ENCODE assay signal across 8 cellular contexts in genomic region chr1:161766102-161766981, GRCh38. TPM values are rescaled to one million over a fixed set of nuclear protein-coding genes. Genes with fewer than 3 reads are reported as not detected.
DNase-seq lines count a peak whose midpoint lies in the region; ATAC-seq, FAIRE-seq and TF ChIP-seq lines count a peak whose summit lies in the region.

ATF6 (plus strand) TSS chr1:161766320; CDS start chr1:161766361, 41 bp downstream.

- peak; percentile 16; the same call in 1 of the 2 replicates for TF ChIP-seq CTCF in HEK293 (tag by site-specific recombination; IDR thresholded peaks at IDR 0.05)
- no peak for TF ChIP-seq CTCF in NB4 (IDR thresholded peaks at IDR 0.05; ENCODE audit: low read depth, low read length)
- peak; percentile 12; the same call in 1 of the 2 replicates for TF ChIP-seq CTCF in SK-N-SH (IDR thresholded peaks at IDR 0.05)
- TF ChIP-seq CTCF in omental fat pad (IDR thresholded peaks at IDR 0.05), result no peak

- H4K20me1 ChIP-seq in SK-N-SH (ENCODE audit: insufficient read depth), result no peaks in the 10 kb centered on the region

- peak; percentile 87 for ATAC-seq in omental fat pad (ENCODE audit: low FRiP score)

- H3K9ac ChIP-seq in SK-N-SH, result peak within 1 kb of the TSS; percentile 81

- TF ChIP-seq RAD21 in SK-N-SH (IDR thresholded peaks at IDR 0.05; ENCODE audit: low read length), result no peak

- CTCF ChIA-PET in HEK293 (lab: Yijun Ruan, JAX), result interaction anchor here (1.0 kb wide), 1 partner anchor 258 kb away, joined by 3 read pairs; no protein-coding TSS in a partner anchor
- CTCF ChIA-PET in SK-N-SH (lab: Yijun Ruan, JAX), result interaction anchor here (0.8 to 1.7 kb wide), 3 partner anchors 10 to 86 kb away, joined by 3 to 4 read pairs (median 3); no protein-coding TSS in a partner anchor

- H3K27me3 ChIP-seq in SK-N-SH (ENCODE audit: insufficient read depth), result no peaks in the 10 kb centered on the region

- POLR2A ChIA-PET in HEK293 (lab: Yijun Ruan, JAX) (no interaction called here), SK-N-SH (lab: Yijun Ruan, JAX) (no interaction called here)

- peak; percentile 54 for TF ChIP-seq POLR2A in NB4 (IDR thresholded peaks at IDR 0.05; ENCODE audit: extremely low read depth, insufficient read length)

- 1% methylated on average over 30 of the region's 35 CpGs for WGBS in SK-N-SH (ENCODE audit: low lambda C conversion rate)

- H3K79me2 ChIP-seq in SK-N-SH (ENCODE audit: insufficient read depth), result peaks cover 51% of the 10 kb centered on the region

- DNase-seq in NB4 (ENCODE audit: low read depth) (peak; percentile 93), SK-N-SH (peak; percentile 64), glomerular endothelial cell (ENCODE audit: extremely low read depth, low read depth, low spot score) (peak; percentile 88), omental fat pad (ENCODE audit: low spot score) (peak; percentile 78)
- peak; percentile 81 for DNase-seq in activated naive CD4-positive, alpha-beta T cell treated with anti-CD3 and anti-CD28 coated beads, Interleukin-2, amount 50 U/mL, for 16 hours

- peak; percentile 41 to 54; a peak in 2 of 4 replicates for TF ChIP-seq EP300 in SK-N-SH (IDR thresholded peaks at IDR 0.05; ENCODE audit: borderline replicate concordance in 1 of 2, low read depth in 1 of 2, low read length in 1 of 2)

- H3F3A ChIP-seq in SK-N-SH (replicated peaks; ENCODE audit: insufficient read depth), result peaks cover 10% of the 10 kb centered on the region

- H2AFZ ChIP-seq in SK-N-SH (ENCODE audit: low read depth), result peak within 1 kb of the TSS; percentile 86

- peak within 1 kb of the TSS; percentile 75 for H3K4me2 ChIP-seq in SK-N-SH

- H3K4me3 ChIP-seq in HEK293 (ENCODE audit: low read depth, low read length), result peak within 1 kb of the TSS; percentile 91
- peak within 1 kb of the TSS; percentile 88 for H3K4me3 ChIP-seq in NB4 (ENCODE audit: low read depth, low read length)
- peak within 1 kb of the TSS; percentile 90 to 93 for H3K4me3 ChIP-seq in SK-N-SH (ENCODE audit: low read depth in 2 of 2, low read length in 1 of 2)

- H3K9me3 ChIP-seq in HEK293 (ENCODE audit: control insufficient read depth, insufficient read depth, low read depth, low read length) (no peaks in the 10 kb centered on the region), SK-N-SH (no peaks in the 10 kb centered on the region)

- peak; percentile 96 for FAIRE-seq in G401.6 (lab: Jason Lieb, UNC)

- peak within 1 kb of the TSS; percentile 64 for H3K27ac ChIP-seq in HEK293 (ENCODE audit: extremely low read depth, low read depth, low read length)
- peak within 1 kb of the TSS; percentile 68 to 96 for H3K27ac ChIP-seq in SK-N-SH (ENCODE audit: low read depth in 2 of 2, low read length in 1 of 2)
- H3K27ac ChIP-seq in temporal lobe (ENCODE audit: low read depth, low read length), result peak within 1 kb of the TSS; percentile 23

- H3K36me3 ChIP-seq in HEK293 (ENCODE audit: control insufficient read depth in 2 of 2, insufficient read depth in 1 of 2, low read length in 2 of 2) (no peaks in the 10 kb centered on the region; a peak in 1 of 3 replicates), SK-N-SH (replicated peaks in 1 of 2; ENCODE audit: control insufficient read depth in 1 of 2, insufficient read depth in 2 of 2, low read length in 1 of 2) (no peaks in the 10 kb centered on the region)

- H3K9me2 ChIP-seq in SK-N-SH, result no peaks in the 10 kb centered on the region

- H3K4me1 ChIP-seq in HEK293 (ENCODE audit: control insufficient read depth, insufficient read depth, low read length), result no peaks in the 10 kb centered on the region
- peaks cover 4 to 5% of the 10 kb centered on the region in 2 experiments; a peak in 3 of 4 replicates for H3K4me1 ChIP-seq in SK-N-SH (ENCODE audit: control insufficient read depth in 1 of 2, insufficient read depth in 2 of 2, low read depth in 1 of 2, low read length in 1 of 2)

TF ChIP-seq in HEK293, 187 proteins besides CTCF, POLR2A, EP300 and RAD21 (continues in another document):
- TF ChIP-seq ZNF248 (tag by site-specific recombination; IDR thresholded peaks at IDR 0.05) (no peak), ZNF184 (tag by site-specific recombination; IDR thresholded peaks at IDR 0.05) (0 out of 2 replicates have a peak, but pooled peaks have one; percentile 61), ZNF174 (tag by site-specific recombination; IDR thresholded peaks at IDR 0.05) (no peak), ZSCAN30 (tag by site-specific recombination; IDR thresholded peaks at IDR 0.05) (peak; percentile 71; the same call in 1 of the 2 replicates), ZNF324 (tag by site-specific recombination; IDR thresholded peaks at IDR 0.05) (no peak), ZFP37 (tag by site-specific recombination; IDR thresholded peaks at IDR 0.05) (peak; percentile 70), ZNF221 (tag by site-specific recombination; IDR thresholded peaks at IDR 0.05; ENCODE audit: borderline replicate concordance) (no peak), HOXC10 (CRISPR knock-in tag; IDR thresholded peaks at IDR 0.05) (no peak), ZNF416 (tag by site-specific recombination; IDR thresholded peaks at IDR 0.05) (no peak), KLF9 (tag by site-specific recombination; IDR thresholded peaks at IDR 0.05; ENCODE audit: low read depth) (no peak), PRDM4 (tag by site-specific recombination; IDR thresholded peaks at IDR 0.05) (peak; percentile 77), ZNF366 (tag by site-specific recombination; conservative IDR thresholded peaks at IDR 0.05) (peak; percentile 75), ZNF311 (tag by site-specific recombination; IDR thresholded peaks at IDR 0.05; ENCODE audit: borderline replicate concordance) (no peak), ZNF785 (tag by site-specific recombination; IDR thresholded peaks at IDR 0.05) (no peak), ZFP3 (tag by site-specific recombination; IDR thresholded peaks at IDR 0.05; ENCODE audit: low read depth) (no peak)

TF ChIP-seq in SK-N-SH, 30 proteins besides CTCF, POLR2A, EP300 and RAD21 (continues in another document):
- TF ChIP-seq GATA2 (CRISPR knock-in tag; IDR thresholded peaks at IDR 0.05) (peak; percentile 90), FOSL2 (IDR thresholded peaks at IDR 0.05; ENCODE audit: borderline replicate concordance, low read depth) (peak; percentile 21; the same call in 1 of the 2 replicates), ZBTB33 (IDR thresholded peaks at IDR 0.05; ENCODE audit: borderline replicate concordance, low read depth) (peak; percentile 90), MEF2A (IDR thresholded peaks at IDR 0.05; ENCODE audit: borderline replicate concordance, low read depth) (no peak), NFIC (IDR thresholded peaks at IDR 0.05; ENCODE audit: borderline replicate concordance) (no peak; the same call in 1 of the 2 replicates), SIN3A (IDR thresholded peaks at IDR 0.05; ENCODE audit: borderline replicate concordance, low read depth, low read length) (peak; percentile 99), EZH2phosphoT487 (IDR thresholded peaks at IDR 0.05; ENCODE audit: borderline replicate concordance, low read depth) (no peak)
- TF ChIP-seq, protein P1, sequence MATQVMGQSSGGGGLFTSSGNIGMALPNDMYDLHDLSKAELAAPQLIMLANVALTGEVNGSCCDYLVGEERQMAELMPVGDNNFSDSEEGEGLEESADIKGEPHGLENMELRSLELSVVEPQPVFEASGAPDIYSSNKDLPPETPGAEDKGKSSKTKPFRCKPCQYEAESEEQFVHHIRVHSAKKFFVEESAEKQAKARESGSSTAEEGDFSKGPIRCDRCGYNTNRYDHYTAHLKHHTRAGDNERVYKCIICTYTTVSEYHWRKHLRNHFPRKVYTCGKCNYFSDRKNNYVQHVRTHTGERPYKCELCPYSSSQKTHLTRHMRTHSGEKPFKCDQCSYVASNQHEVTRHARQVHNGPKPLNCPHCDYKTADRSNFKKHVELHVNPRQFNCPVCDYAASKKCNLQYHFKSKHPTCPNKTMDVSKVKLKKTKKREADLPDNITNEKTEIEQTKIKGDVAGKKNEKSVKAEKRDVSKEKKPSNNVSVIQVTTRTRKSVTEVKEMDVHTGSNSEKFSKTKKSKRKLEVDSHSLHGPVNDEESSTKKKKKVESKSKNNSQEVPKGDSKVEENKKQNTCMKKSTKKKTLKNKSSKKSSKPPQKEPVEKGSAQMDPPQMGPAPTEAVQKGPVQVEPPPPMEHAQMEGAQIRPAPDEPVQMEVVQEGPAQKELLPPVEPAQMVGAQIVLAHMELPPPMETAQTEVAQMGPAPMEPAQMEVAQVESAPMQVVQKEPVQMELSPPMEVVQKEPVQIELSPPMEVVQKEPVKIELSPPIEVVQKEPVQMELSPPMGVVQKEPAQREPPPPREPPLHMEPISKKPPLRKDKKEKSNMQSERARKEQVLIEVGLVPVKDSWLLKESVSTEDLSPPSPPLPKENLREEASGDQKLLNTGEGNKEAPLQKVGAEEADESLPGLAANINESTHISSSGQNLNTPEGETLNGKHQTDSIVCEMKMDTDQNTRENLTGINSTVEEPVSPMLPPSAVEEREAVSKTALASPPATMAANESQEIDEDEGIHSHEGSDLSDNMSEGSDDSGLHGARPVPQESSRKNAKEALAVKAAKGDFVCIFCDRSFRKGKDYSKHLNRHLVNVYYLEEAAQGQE (IDR thresholded peaks at IDR 0.05; ENCODE audit: low read depth, low read length), result peak; percentile 83

RNA-seq across cellular contexts. Expression of gene ATF6, which starts in this region (rescaled TPM):
- 8.8 and 11.7 TPM in 2 replicates for polyA plus RNA-seq in SK-N-SH (2012; rRNA removed)
- polyA plus RNA-seq in SK-N-SH (2012; cell fraction: cytosol; rRNA removed), result 12.9 and 13.2 TPM in 2 replicates
- 4.2 and 9.6 TPM in 2 replicates for polyA plus RNA-seq in SK-N-SH (2012; cell fraction: nucleus; rRNA removed)
- total RNA-seq in glomerular endothelial cell (48.7 and 49.4 TPM in 2 replicates), omental fat pad (10 to 100 TPM; 30.9 to 38.0 (median 36.1) TPM), temporal lobe (23.4 TPM)

Comparison
In these comparisons a context has a peak if more than half of its experiments do, and no peak if none do; other contexts are left out.
1. Peak in every context shown above with its lines: DNase-seq, ATAC-seq, H3K4me3 ChIP-seq and H3K27ac ChIP-seq.
2. H3K27ac ChIP-seq: peak in every context shown above with its lines; median percentile 82 in SK-N-SH; 64 in HEK293; 23 in temporal lobe.
3. CTCF ChIP-seq: peak in HEK293 (single experiment) and SK-N-SH (single experiment); none in NB4 (single experiment) and omental fat pad (0 of 3).